Comparison of ENCODE assay signal across 9 cellular contexts in genomic region chr3:40523781-40524180, GRCh38. TPM values are rescaled to one million over a fixed set of nuclear protein-coding genes. Genes with fewer than 3 reads are reported as not detected.
A peak's percentile ranks its signal among the peaks of the same experiment; 100 is the strongest.
DNase-seq lines count a peak whose midpoint lies in the region; ATAC-seq and TF ChIP-seq lines count a peak whose summit lies in the region.
"Had no signal": no experiment of that assay in that cellular context is flagged by ENCODE, and none has a peak within 500 bp of the region (broad histone marks: within the 10 kb centered on the region; RNA-seq: fewer than 3 reads in every experiment).

No MANE protein-coding gene starts in this region.

- H3K9me2 ChIP-seq in HCT116 (ENCODE audit: insufficient read depth) = no peaks in the 10 kb centered on the region

- no TSS peak for BruUV-seq in HCT116 (replicated peaks; lab: Mats Ljungman, UMichigan)

- H3K27me3 ChIP-seq in HCT116 (ENCODE audit: insufficient read depth, low read length) = no peaks in the 10 kb centered on the region
- H3K27me3 ChIP-seq in gastrocnemius medialis = no peaks in the 10 kb centered on the region

- peaks cover 10% of the 10 kb centered on the region for H3K79me2 ChIP-seq in HCT116 (ENCODE audit: insufficient read depth, low read length)

- no peak for ATAC-seq in HCT116
- peak; percentile 33 to 55 for ATAC-seq in gastrocnemius medialis
- ATAC-seq in GM21367 (IDR thresholded peaks at IDR 0.05; ENCODE audit: unreplicated experiment) = no peak

- TF ChIP-seq CTCF in HCT116 (IDR thresholded peaks at IDR 0.05 in 2 of 3, conservative IDR thresholded peaks at IDR 0.05 in 1 of 3; ENCODE audit: borderline replicate concordance in 1 of 3, insufficient read depth in 1 of 3, low read depth in 2 of 3, low read length in 2 of 3) (no peak), gastrocnemius medialis (IDR thresholded peaks at IDR 0.05 in 4 of 5, conservative IDR thresholded peaks at IDR 0.05 in 1 of 5) (no peak)

- DNase-seq in HCT116 (ENCODE audit: low read depth, low spot score) (no peak), RKO (ENCODE audit: low spot score) (peak; percentile 22), globus pallidus (ENCODE audit: low spot score) (peak; percentile 52), gastrocnemius medialis (peak in 1 of 2 donors; percentile 33), NK-92 (lab: John Stamatoyannopoulos, UW; ENCODE audit: unreplicated experiment) (no peak), NCI-H1417 treated with DMSO at 0.1 percent for 48 hours (lab: John Stamatoyannopoulos, UW) (no peak), hepatic stellate cell (ENCODE audit: low spot score) (no peak)
- DNase-seq: NCI-H2171 had no signal

- H3K9me3 ChIP-seq in HCT116 (ENCODE audit: control insufficient read depth in 1 of 2, insufficient read depth in 1 of 2, low read depth in 1 of 2, low read length in 2 of 2) (no peaks in the 10 kb centered on the region), gastrocnemius medialis (no peaks in the 10 kb centered on the region)

- in situ Hi-C loops in gastrocnemius medialis (cut with MboI; ENCODE audit: low sequenced_read_pairs in 4 of 4) = loop anchor here in 2 of 4 donors (10.0 kb wide), 3 partner anchors 59 to 199 kb away; partner anchors contain the start of gene RPL14 (in 1 of the 2)

- H3K4me3 ChIP-seq in HCT116 (replicated peaks in 1 of 2; ENCODE audit: low read depth in 1 of 2, low read length in 2 of 2) = peak overlapping the region; percentile 85 to 92
- peak overlapping the region; percentile 67 to 96 (median 70) for H3K4me3 ChIP-seq in gastrocnemius medialis

- H2AFZ ChIP-seq in HCT116 (ENCODE audit: low read depth, low read length, poor library complexity, severe bottlenecking) = no peak overlapping the region

- intact Hi-C loops in HCT116 (cut with micrococcal nuclease) = loop anchor here (2.0 kb wide), 1 partner anchor 17 kb away; the partner anchor contains the start of gene ZNF620
- intact Hi-C loops in gastrocnemius medialis (cut with DNase I; ENCODE audit: low total_unique reads) = loop anchor here (1.0 to 2.0 kb wide), 6 partner anchors 17 to 214 kb away; partner anchors contain the start of genes EIF1B, RPL14, ZNF619 and ZNF620

- peak overlapping the region; percentile 88 for H3K9ac ChIP-seq in HCT116 (ENCODE audit: low read length)

- TF ChIP-seq POLR2A in HCT116 (IDR thresholded peaks at IDR 0.05; ENCODE audit: borderline replicate concordance, extremely low read depth, insufficient read depth, insufficient read length) (no peak), gastrocnemius medialis (IDR thresholded peaks at IDR 0.05) (no peak)

- H3K36me3 ChIP-seq in HCT116 (ENCODE audit: control insufficient read depth in 1 of 2, insufficient read depth in 2 of 2, low read length in 2 of 2) (0 out of 4 replicates have a peak, but pooled peaks cover 3% of the 10 kb centered on the region in 2 experiments), gastrocnemius medialis (peaks cover 0 to 23% of the 10 kb centered on the region in 2 donors)

- H3K4me1 ChIP-seq in HCT116 (ENCODE audit: control insufficient read depth in 1 of 2, insufficient read depth in 2 of 2, low read length in 2 of 2) (peaks cover 0 to 18% of the 10 kb centered on the region in 2 experiments; a peak in 1 of 4 replicates), gastrocnemius medialis (peaks cover 12 to 13% of the 10 kb centered on the region in 2 donors)

- RAD21 ChIA-PET in HCT116 (lab: Charles Lee; ENCODE audit: low non-redundant PET in 1 of 2, low total read pairs in 2 of 2, uncharacterized antibody in 2 of 2, unreplicated experiment in 2 of 2) = interaction anchor here in 1 of 2 experiments (0.8 kb wide), 1 partner anchor 18 kb away, joined by 3 read pairs; the partner anchor contains the start of gene ZNF620

- H4K20me1 ChIP-seq in HCT116 (ENCODE audit: insufficient read depth) = no peaks in the 10 kb centered on the region

- no peak for TF ChIP-seq RAD21 in HCT116 (IDR thresholded peaks at IDR 0.05; ENCODE audit: low read depth)

- CTCF ChIA-PET in HCT116 (lab: Charles Lee) = interaction anchor here (0.7 to 1.3 kb wide), 2 partner anchors 17 to 18 kb away, joined by 3 to 5 read pairs; partner anchors contain the start of gene ZNF620

- peak overlapping the region; percentile 80; the same call in 1 of the 2 replicates for H3K27ac ChIP-seq in HCT116 (ENCODE audit: low read depth, low read length)
- peak overlapping the region; percentile 87 to 90 (median 88) for H3K27ac ChIP-seq in gastrocnemius medialis

- POLR2A ChIA-PET in HCT116 (lab: Charles Lee) = interaction anchor here (0.7 to 4.2 kb wide), 4 partner anchors 10 to 1075 kb away, joined by 3 to 35 read pairs (median 6); partner anchors contain the start of genes RPL14 and ZNF620

- peak overlapping the region; percentile 90 for H3K4me2 ChIP-seq in HCT116 (ENCODE audit: low read length)

TF ChIP-seq in HCT116, 20 proteins besides CTCF, POLR2A, EP300 and RAD21:
- no peak for TF ChIP-seq ZNF274 (IDR thresholded peaks at IDR 0.05; ENCODE audit: low read depth, low read length)
- no peak for TF ChIP-seq SRF (IDR thresholded peaks at IDR 0.05; ENCODE audit: low read depth)
- no peak for TF ChIP-seq EZH2phosphoT487 (IDR thresholded peaks at IDR 0.05; ENCODE audit: borderline replicate concordance)
- TF ChIP-seq JUND (IDR thresholded peaks at IDR 0.05) = no peak
- no peak for TF ChIP-seq FOSL1 (IDR thresholded peaks at IDR 0.05; ENCODE audit: low read depth)
- no peak for TF ChIP-seq EZH2 (IDR thresholded peaks at IDR 0.05)
- TF ChIP-seq, protein P1, sequence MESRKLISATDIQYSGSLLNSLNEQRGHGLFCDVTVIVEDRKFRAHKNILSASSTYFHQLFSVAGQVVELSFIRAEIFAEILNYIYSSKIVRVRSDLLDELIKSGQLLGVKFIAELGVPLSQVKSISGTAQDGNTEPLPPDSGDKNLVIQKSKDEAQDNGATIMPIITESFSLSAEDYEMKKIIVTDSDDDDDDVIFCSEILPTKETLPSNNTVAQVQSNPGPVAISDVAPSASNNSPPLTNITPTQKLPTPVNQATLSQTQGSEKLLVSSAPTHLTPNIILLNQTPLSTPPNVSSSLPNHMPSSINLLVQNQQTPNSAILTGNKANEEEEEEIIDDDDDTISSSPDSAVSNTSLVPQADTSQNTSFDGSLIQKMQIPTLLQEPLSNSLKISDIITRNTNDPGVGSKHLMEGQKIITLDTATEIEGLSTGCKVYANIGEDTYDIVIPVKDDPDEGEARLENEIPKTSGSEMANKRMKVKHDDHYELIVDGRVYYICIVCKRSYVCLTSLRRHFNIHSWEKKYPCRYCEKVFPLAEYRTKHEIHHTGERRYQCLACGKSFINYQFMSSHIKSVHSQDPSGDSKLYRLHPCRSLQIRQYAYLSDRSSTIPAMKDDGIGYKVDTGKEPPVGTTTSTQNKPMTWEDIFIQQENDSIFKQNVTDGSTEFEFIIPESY (IDR thresholded peaks at IDR 0.05; ENCODE audit: extremely low read depth, insufficient replicate concordance, low read length) = no peak
- no peak for TF ChIP-seq CEBPB (IDR thresholded peaks at IDR 0.05; ENCODE audit: low read depth)
- TF ChIP-seq YY1 (IDR thresholded peaks at IDR 0.05; ENCODE audit: extremely low read depth, insufficient replicate concordance, low read depth, low read length) = no peak
- TF ChIP-seq, protein P2, sequence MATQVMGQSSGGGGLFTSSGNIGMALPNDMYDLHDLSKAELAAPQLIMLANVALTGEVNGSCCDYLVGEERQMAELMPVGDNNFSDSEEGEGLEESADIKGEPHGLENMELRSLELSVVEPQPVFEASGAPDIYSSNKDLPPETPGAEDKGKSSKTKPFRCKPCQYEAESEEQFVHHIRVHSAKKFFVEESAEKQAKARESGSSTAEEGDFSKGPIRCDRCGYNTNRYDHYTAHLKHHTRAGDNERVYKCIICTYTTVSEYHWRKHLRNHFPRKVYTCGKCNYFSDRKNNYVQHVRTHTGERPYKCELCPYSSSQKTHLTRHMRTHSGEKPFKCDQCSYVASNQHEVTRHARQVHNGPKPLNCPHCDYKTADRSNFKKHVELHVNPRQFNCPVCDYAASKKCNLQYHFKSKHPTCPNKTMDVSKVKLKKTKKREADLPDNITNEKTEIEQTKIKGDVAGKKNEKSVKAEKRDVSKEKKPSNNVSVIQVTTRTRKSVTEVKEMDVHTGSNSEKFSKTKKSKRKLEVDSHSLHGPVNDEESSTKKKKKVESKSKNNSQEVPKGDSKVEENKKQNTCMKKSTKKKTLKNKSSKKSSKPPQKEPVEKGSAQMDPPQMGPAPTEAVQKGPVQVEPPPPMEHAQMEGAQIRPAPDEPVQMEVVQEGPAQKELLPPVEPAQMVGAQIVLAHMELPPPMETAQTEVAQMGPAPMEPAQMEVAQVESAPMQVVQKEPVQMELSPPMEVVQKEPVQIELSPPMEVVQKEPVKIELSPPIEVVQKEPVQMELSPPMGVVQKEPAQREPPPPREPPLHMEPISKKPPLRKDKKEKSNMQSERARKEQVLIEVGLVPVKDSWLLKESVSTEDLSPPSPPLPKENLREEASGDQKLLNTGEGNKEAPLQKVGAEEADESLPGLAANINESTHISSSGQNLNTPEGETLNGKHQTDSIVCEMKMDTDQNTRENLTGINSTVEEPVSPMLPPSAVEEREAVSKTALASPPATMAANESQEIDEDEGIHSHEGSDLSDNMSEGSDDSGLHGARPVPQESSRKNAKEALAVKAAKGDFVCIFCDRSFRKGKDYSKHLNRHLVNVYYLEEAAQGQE (IDR thresholded peaks at IDR 0.05; ENCODE audit: low read depth) = no peak

RNA-seq across cellular contexts. Expression of gene ZNF621, which starts 1.0 kb away (rescaled TPM):
- total RNA-seq in HCT116 (2021; ENCODE audit: unreplicated experiment) (23.5 TPM), gastrocnemius medialis (1 to 10 TPM; 5.7 to 8.4 (median 7.4) TPM)
- polyA plus RNA-seq in HCT116 (2012) = 8.8 and 12.8 TPM in 2 replicates

RNA-seq across cellular contexts. Expression of gene ZNF620, which starts 17.9 kb away (rescaled TPM):
- total RNA-seq in HCT116 (2021; ENCODE audit: unreplicated experiment) = 10.2 TPM
- polyA plus RNA-seq in HCT116 (2012) = 2.8 and 4.1 TPM in 2 replicates
- 1 to 10 TPM in 2 of 4 donors, under 1 TPM in 2; 0.33 to 4.2 (median 1.9) TPM for total RNA-seq in gastrocnemius medialis

RNA-seq across cellular contexts. Expression of gene ZNF619, which starts 46.9 kb away (rescaled TPM):
- total RNA-seq in HCT116 (2021; ENCODE audit: unreplicated experiment) (7.3 TPM), gastrocnemius medialis (1 to 10 TPM; 1.9 to 7.2 (median 2.7) TPM)
- 2.7 and 3.1 TPM in 2 replicates for polyA plus RNA-seq in HCT116 (2012)

Comparison
In these comparisons a context has a peak if more than half of its experiments do, and no peak if none do; other contexts are left out.
1. ATAC-seq: peak in gastrocnemius medialis (2 of 2); none in HCT116 (single experiment) and GM21367 (single experiment).
2. DNase-seq: peak in RKO (single experiment) and globus pallidus (single experiment); none in HCT116 (single experiment), NK-92 (single experiment), NCI-H1417 treated with DMSO at 0.1 percent for 48 hours (single experiment) and hepatic stellate cell (single experiment).